1 cellular context compared by ENCODE assay signal in the genomic region with DNA sequence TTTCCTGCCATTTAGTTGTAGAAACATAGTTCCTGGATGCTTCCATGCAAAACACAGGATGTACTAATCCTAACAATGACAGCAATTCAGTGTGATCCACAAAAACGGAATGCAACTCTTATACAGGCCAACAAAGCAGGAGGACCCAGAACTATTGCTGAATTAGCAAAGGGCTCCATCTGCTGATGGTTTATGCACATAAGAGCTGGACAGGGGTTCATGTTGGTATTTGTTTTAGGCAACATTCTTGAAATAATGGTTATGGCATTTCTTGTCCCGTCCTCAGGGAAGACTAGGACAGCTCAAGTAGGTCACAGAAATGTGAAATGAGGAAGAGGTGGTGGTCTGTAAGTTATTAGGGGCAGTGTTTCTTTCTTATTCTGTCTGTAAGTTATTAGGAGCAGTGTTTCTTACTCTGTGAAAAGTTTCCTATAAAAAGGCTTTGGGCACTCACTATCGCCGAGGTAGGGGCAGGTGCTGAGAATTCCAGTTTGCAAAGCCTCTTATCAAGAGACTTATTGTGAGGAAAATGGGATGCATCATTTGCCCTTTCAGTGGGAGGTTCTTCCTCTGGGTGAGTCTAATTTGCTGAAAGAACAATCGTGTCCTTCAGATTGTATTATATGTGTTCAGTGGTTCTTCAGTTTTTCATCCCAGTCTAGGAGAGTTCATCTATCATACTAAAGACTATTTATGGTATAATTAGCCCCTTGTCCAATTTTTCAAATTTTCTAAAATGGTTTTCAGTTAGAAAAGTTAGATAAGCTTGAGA.
A peak's percentile ranks its signal among the peaks of the same experiment; 100 is the strongest.
TF ChIP-seq lines count a peak whose summit lies in the region.

No MANE protein-coding gene starts in this region.

TF ChIP-seq in K562, 482 proteins besides CTCF, POLR2A, EP300 and RAD21 (continued from another document):
- TF ChIP-seq, protein P1, sequence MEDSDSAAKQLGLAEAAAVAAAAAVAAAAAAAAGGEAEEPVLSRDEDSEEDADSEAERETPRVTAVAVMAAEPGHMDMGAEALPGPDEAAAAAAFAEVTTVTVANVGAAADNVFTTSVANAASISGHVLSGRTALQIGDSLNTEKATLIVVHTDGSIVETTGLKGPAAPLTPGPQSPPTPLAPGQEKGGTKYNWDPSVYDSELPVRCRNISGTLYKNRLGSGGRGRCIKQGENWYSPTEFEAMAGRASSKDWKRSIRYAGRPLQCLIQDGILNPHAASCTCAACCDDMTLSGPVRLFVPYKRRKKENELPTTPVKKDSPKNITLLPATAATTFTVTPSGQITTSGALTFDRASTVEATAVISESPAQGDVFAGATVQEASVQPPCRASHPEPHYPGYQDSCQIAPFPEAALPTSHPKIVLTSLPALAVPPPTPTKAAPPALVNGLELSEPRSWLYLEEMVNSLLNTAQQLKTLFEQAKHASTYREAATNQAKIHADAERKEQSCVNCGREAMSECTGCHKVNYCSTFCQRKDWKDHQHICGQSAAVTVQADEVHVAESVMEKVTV (CRISPR knock-in tag; IDR thresholded peaks at IDR 0.05), result 0 out of 2 replicates have a peak, but pooled peaks have one; percentile 38
- TF ChIP-seq SMARCA4 (IDR thresholded peaks at IDR 0.05) (no peak), YY1 (IDR thresholded peaks at IDR 0.05; ENCODE audit: borderline replicate concordance in 1 of 3, control insufficient read depth in 1 of 3, extremely low read depth in 1 of 3, insufficient read depth in 3 of 3, insufficient read length in 1 of 3, insufficient replicate concordance in 2 of 3, low read depth in 1 of 3, low read length in 2 of 3) (no peak), ZNF253 (CRISPR knock-in tag; conservative IDR thresholded peaks at IDR 0.05) (no peak), SMARCE1 (IDR thresholded peaks at IDR 0.05) (no peak), KDM4B (IDR thresholded peaks at IDR 0.05; ENCODE audit: borderline replicate concordance in 2 of 2, low read depth in 1 of 2) (no peak)
